Comparison of ENCODE assay signal across 11 cellular contexts in the genomic region with DNA sequence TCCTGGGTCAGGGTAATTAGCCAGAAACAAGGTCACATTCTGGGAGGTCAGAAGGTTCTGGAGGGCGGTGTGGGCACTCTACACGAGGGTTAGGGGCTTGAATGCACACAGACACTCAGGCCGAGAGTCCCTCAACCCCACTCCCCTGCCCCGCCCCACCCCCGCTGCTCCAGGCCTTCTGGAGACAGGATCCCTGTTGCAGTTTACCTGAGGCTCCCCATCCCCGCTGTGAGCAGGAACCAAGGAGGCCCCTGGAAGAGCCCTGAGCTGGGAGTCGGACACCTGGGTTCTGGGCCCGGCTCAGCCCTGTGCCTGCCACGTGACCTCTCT. TPM values are rescaled to one million over a fixed set of nuclear protein-coding genes. Genes with fewer than 3 reads are reported as not detected.
A peak's percentile ranks its signal among the peaks of the same experiment; 100 is the strongest.
DNase-seq lines count a peak whose midpoint lies in the region; ATAC-seq, FAIRE-seq and TF ChIP-seq lines count a peak whose summit lies in the region.
"Had no signal": no experiment of that assay in that cellular context is flagged by ENCODE, and none has a peak within 500 bp of the region (broad histone marks: within the 10 kb centered on the region; RNA-seq: fewer than 3 reads in every experiment).

No MANE protein-coding gene starts in this region.

- no peaks in the 10 kb centered on the region for H4K20me1 ChIP-seq in GM23248 (ENCODE audit: insufficient read depth)
- peaks cover 59% of the 10 kb centered on the region for H4K20me1 ChIP-seq in smooth muscle cell (ENCODE audit: low read depth)

- intact Hi-C loops in left ventricle myocardium superior (cut with micrococcal nuclease): no loop called here

- H3K36me3 ChIP-seq in GM23248 (ENCODE audit: low read depth) (0 out of 2 replicates have a peak, but pooled peaks cover under 1% of the 10 kb centered on the region), smooth muscle cell (ENCODE audit: low read depth) (no peaks in the 10 kb centered on the region)

- H3K27ac ChIP-seq in GM23248 (peak overlapping the region; percentile 7; the same call in 1 of the 2 replicates), smooth muscle cell (ENCODE audit: low read depth) (peak overlapping the region; percentile 50)

- TF ChIP-seq POLR2A in GM12891 (IDR thresholded peaks at IDR 0.05; ENCODE audit: low read depth, low read length): no peak

- H3K9ac ChIP-seq in GM23248 (peak overlapping the region; percentile 81), smooth muscle cell (ENCODE audit: low read depth) (no peak overlapping the region)

- peak overlapping the region; percentile 91 for H3K4me3 Mint-ChIP-seq in activated CD4-positive, alpha-beta memory T cell treated with anti-CD3 and anti-CD28 coated beads, Interleukin-2, amount 10 ng/mL, durations not matched to agents 7 days and 5 days

- H3K79me2 ChIP-seq in GM23248 (ENCODE audit: insufficient read depth) (peaks cover 39% of the 10 kb centered on the region), smooth muscle cell (ENCODE audit: low read depth) (peaks cover 36% of the 10 kb centered on the region)

- peak overlapping the region; percentile 19 for H3K27ac Mint-ChIP-seq in activated CD4-positive, alpha-beta memory T cell treated with anti-CD3 and anti-CD28 coated beads, Interleukin-2, amount 10 ng/mL, durations not matched to agents 7 days and 5 days

- H3K4me3 ChIP-seq in GM23248 (peak overlapping the region; percentile 87), smooth muscle cell (peak overlapping the region; percentile 61)
- H3K4me3 ChIP-seq: body of pancreas had no signal

- H3K4me2 ChIP-seq in GM23248 (ENCODE audit: unreplicated experiment): peak overlapping the region; percentile 91
- H3K4me2 ChIP-seq in smooth muscle cell: peak overlapping the region; percentile 99

- POLR2A ChIA-PET in activated CD4-positive, alpha-beta memory T cell treated with anti-CD3 and anti-CD28 coated beads, Interleukin-2, amount 10 ng/mL, durations not matched to agents 7 days and 5 days (lab: Charles Lee): no interaction called here

- TF ChIP-seq CTCF in smooth muscle cell (IDR thresholded peaks at IDR 0.05; ENCODE audit: borderline replicate concordance, insufficient read depth, poor library complexity, severe bottlenecking): no peak

- no peaks in the 10 kb centered on the region for H3K9me3 ChIP-seq in GM23248 (ENCODE audit: low read depth)
- no peaks in the 10 kb centered on the region for H3K9me3 ChIP-seq in smooth muscle cell (replicated peaks; ENCODE audit: low read depth)
- H3K9me3 ChIP-seq: body of pancreas had no signal

- H3K27me3 ChIP-seq in GM23248 (replicated peaks; ENCODE audit: insufficient read depth) (no peaks in the 10 kb centered on the region), smooth muscle cell (ENCODE audit: low read depth) (no peaks in the 10 kb centered on the region)
- H3K27me3 ChIP-seq: body of pancreas had no signal

- H2AFZ ChIP-seq in GM23248 (no peak overlapping the region), smooth muscle cell (ENCODE audit: low read depth) (no peak overlapping the region)

- H3F3A ChIP-seq in GM23248 (ENCODE audit: insufficient read depth): peaks cover 32% of the 10 kb centered on the region
- H3F3A ChIP-seq in smooth muscle cell (ENCODE audit: low read depth): peaks cover 31% of the 10 kb centered on the region

- H3K4me1 Mint-ChIP-seq in activated CD4-positive, alpha-beta memory T cell treated with anti-CD3 and anti-CD28 coated beads, Interleukin-2, amount 10 ng/mL, durations not matched to agents 7 days and 5 days: peaks cover 34% of the 10 kb centered on the region

- peaks cover 8% of the 10 kb centered on the region for H3K36me3 Mint-ChIP-seq in activated CD4-positive, alpha-beta memory T cell treated with anti-CD3 and anti-CD28 coated beads, Interleukin-2, amount 10 ng/mL, durations not matched to agents 7 days and 5 days (ENCODE audit: low read depth)

- no peak for FAIRE-seq in GM12891 (lab: Jason Lieb, UNC)
- FAIRE-seq: TTC549 had no signal

- CTCF ChIA-PET in activated CD4-positive, alpha-beta memory T cell treated with anti-CD3 and anti-CD28 coated beads, Interleukin-2, amount 10 ng/mL, durations not matched to agents 7 days and 5 days (lab: Charles Lee): no interaction called here

- in situ Hi-C loops in GM23248 (cut with MboI): no loop called here

- no peaks in the 10 kb centered on the region for H3K9me3 Mint-ChIP-seq in activated CD4-positive, alpha-beta memory T cell treated with anti-CD3 and anti-CD28 coated beads, Interleukin-2, amount 10 ng/mL, durations not matched to agents 7 days and 5 days

- 87 to 91% methylated on average over 6 to 9 of the region's 9 CpGs for WGBS in GM23248 (ENCODE audit: low coverage in 1 of 2, low lambda C conversion rate in 2 of 2, missing lambda C conversion rate in 2 of 2), 2 experiments
- 80% methylated on average over 5 of the region's 9 CpGs for WGBS in smooth muscle cell (ENCODE audit: low lambda C conversion rate)

- no peak for DNase-seq in GM23248
- DNase-seq in activated CD4-positive, alpha-beta memory T cell treated with anti-CD3 and anti-CD28 coated beads, Interleukin-2, amount 10 ng/mL, durations not matched to agents 7 days and 5 days: no peak
- peak; percentile 26 for DNase-seq in left ventricle myocardium superior
- no peak for DNase-seq in smooth muscle cell (lab: John Stamatoyannopoulos, UW; ENCODE audit: unreplicated experiment)
- no peak for DNase-seq in GM12891 (ENCODE audit: insufficient read length, low spot score)
- DNase-seq in SK-N-DZ (ENCODE audit: low spot score): no peak
- DNase-seq: NCI-H226 had no signal

- no peaks in the 10 kb centered on the region for H3K9me2 ChIP-seq in GM23248 (ENCODE audit: insufficient read depth)

- H3K4me1 ChIP-seq in GM23248 (ENCODE audit: insufficient read depth): peaks cover 28% of the 10 kb centered on the region
- H3K4me1 ChIP-seq in smooth muscle cell (ENCODE audit: low read depth): peaks cover 41% of the 10 kb centered on the region

- ATAC-seq in left ventricle myocardium superior (no peak), HG03039 (IDR thresholded peaks at IDR 0.05; ENCODE audit: unreplicated experiment) (no peak), HG03135 (IDR thresholded peaks at IDR 0.05; ENCODE audit: unreplicated experiment) (no peak)
- ATAC-seq: body of pancreas had no signal

- H3K27me3 Mint-ChIP-seq in activated CD4-positive, alpha-beta memory T cell treated with anti-CD3 and anti-CD28 coated beads, Interleukin-2, amount 10 ng/mL, durations not matched to agents 7 days and 5 days: peaks cover 11% of the 10 kb centered on the region

TF ChIP-seq in GM12891, 5 proteins besides CTCF, POLR2A, EP300 and RAD21:
- TF ChIP-seq PAX5 (IDR thresholded peaks at IDR 0.05; ENCODE audit: insufficient read depth, low read length, severe bottlenecking): no peak
- no peak for TF ChIP-seq POLR2AphosphoS5 (IDR thresholded peaks at IDR 0.05; ENCODE audit: low read depth, low read length)
- TF ChIP-seq SPI1 (IDR thresholded peaks at IDR 0.05; ENCODE audit: low read depth, low read length): no peak
- no peak for TF ChIP-seq POU2F2 (IDR thresholded peaks at IDR 0.05; ENCODE audit: low read depth, low read length)
- TF ChIP-seq TAF1 (IDR thresholded peaks at IDR 0.05; ENCODE audit: low read depth, low read length): no peak

RNA-seq across cellular contexts. Expression of gene ACTG1, which starts 4.4 kb away (rescaled TPM):
- 8,476 and 9,349 TPM in 2 replicates for total RNA-seq in GM23248 (2014; rRNA removed; shearing (Covaris generic))
- polyA plus RNA-seq in GM23248 (2016; fragmentation: Nextera tagmentation; extraction: Ambion mirVana) (3,778 and 3,933 TPM in 2 replicates), smooth muscle cell (5,089 and 5,332 TPM in 2 replicates)
- total RNA-seq in activated CD4-positive, alpha-beta memory T cell treated with anti-CD3 and anti-CD28 coated beads, Interleukin-2, amount 10 ng/mL, durations not matched to agents 7 days and 5 days: 1,000 to 10,000 TPM; 3,658 to 3,769 TPM
- total RNA-seq in left ventricle myocardium superior (357 TPM), smooth muscle cell (6,157 and 6,793 TPM in 2 replicates)
- 3,652 TPM for polyA plus RNA-seq in GM12891 (2012; ENCODE audit: low read depth, missing spikeins)
- 2,351 and 2,595 TPM in 2 replicates for polyA plus RNA-seq in SK-N-DZ (2014; cell fraction: cytosol; rRNA removed)
- 1,254 and 2,322 TPM in 2 replicates for polyA plus RNA-seq in SK-N-DZ (2014; cell fraction: nucleus; rRNA removed)

RNA-seq across cellular contexts. Expression of gene FSCN2, which starts 11.2 kb away (rescaled TPM):
- total RNA-seq in GM23248 (2014; rRNA removed; shearing (Covaris generic)): 2.3 and 3.2 TPM in 2 replicates
- polyA plus RNA-seq in GM23248 (2016; fragmentation: Nextera tagmentation; extraction: Ambion mirVana) (0.23 and 0.48 TPM in 2 replicates), smooth muscle cell (0.56 and 0.72 TPM in 2 replicates)
- under 1 TPM; 0.43 to 0.50 TPM for total RNA-seq in activated CD4-positive, alpha-beta memory T cell treated with anti-CD3 and anti-CD28 coated beads, Interleukin-2, amount 10 ng/mL, durations not matched to agents 7 days and 5 days
- total RNA-seq in left ventricle myocardium superior (0.50 TPM), smooth muscle cell (0.63 and 2.2 TPM in 2 replicates)
- 1.5 TPM for polyA plus RNA-seq in GM12891 (2012; ENCODE audit: low read depth, missing spikeins)
- polyA plus RNA-seq in SK-N-DZ (2014; cell fraction: cytosol; rRNA removed): 0.13 TPM in 1 of 2 replicates, not detected in the other
- 0.52 TPM in 1 of 2 replicates, not detected in the other for polyA plus RNA-seq in SK-N-DZ (2014; cell fraction: nucleus; rRNA removed)

RNA-seq across cellular contexts. Expression of gene FAAP100, which starts 35.2 kb away (rescaled TPM):
- total RNA-seq in GM23248 (2014; rRNA removed; shearing (Covaris generic)): 44.9 and 45.5 TPM in 2 replicates
- polyA plus RNA-seq in GM23248 (2016; fragmentation: Nextera tagmentation; extraction: Ambion mirVana) (25.2 and 25.7 TPM in 2 replicates), smooth muscle cell (25.4 and 28.5 TPM in 2 replicates)
- 10 to 100 TPM; 29.0 TPM for total RNA-seq in activated CD4-positive, alpha-beta memory T cell treated with anti-CD3 and anti-CD28 coated beads, Interleukin-2, amount 10 ng/mL, durations not matched to agents 7 days and 5 days
- total RNA-seq in left ventricle myocardium superior (15.4 TPM), smooth muscle cell (17.9 and 19.4 TPM in 2 replicates)
- polyA plus RNA-seq in GM12891 (2012; ENCODE audit: low read depth, missing spikeins): 12.7 TPM
- polyA plus RNA-seq in SK-N-DZ (2014; cell fraction: cytosol; rRNA removed): 40.2 and 49.0 TPM in 2 replicates
- polyA plus RNA-seq in SK-N-DZ (2014; cell fraction: nucleus; rRNA removed): 85.2 and 88.2 TPM in 2 replicates

Comparison
In these comparisons a context has a peak if more than half of its experiments do, and no peak if none do; other contexts are left out.
1. RNA of gene ACTG1, which starts 4.4 kb away (total RNA-seq): 8,476 to 9,349 TPM in GM23248, 6,157 to 6,793 TPM in smooth muscle cell and 3,658 to 3,769 TPM in activated CD4-positive, alpha-beta memory T cell treated with anti-CD3 and anti-CD28 coated beads, Interleukin-2, amount 10 ng/mL, durations not matched to agents 7 days and 5 days; 357 TPM in left ventricle myocardium superior (single experiment); every median in the first group is over 10 times any median in the second.